13 cellular contexts compared by ENCODE assay signal in the genomic region with DNA sequence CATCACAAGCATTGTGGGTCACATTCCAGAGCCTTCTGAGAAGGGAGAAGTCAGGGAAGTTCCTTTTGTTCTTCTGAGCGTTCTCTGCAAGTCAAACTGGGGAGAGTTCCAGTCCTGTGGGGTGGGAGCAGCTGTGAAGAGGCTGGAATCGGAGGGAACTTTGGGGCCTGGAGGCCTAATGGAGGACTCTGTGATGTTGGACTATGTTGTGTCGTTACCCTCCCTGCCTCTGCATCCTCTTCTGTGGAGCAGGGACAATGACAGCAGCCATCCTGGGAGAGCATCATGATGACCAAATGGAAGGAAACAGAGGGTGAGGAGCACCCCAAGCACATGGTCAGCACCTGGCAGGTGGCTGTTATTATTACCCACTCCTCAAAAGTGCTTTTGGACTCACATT.
DNase-seq lines count a peak whose midpoint lies in the region; ATAC-seq and TF ChIP-seq lines count a peak whose summit lies in the region.
"Had no signal": no experiment of that assay in that cellular context is flagged by ENCODE, and none has a peak within 500 bp of the region (broad histone marks: within the 10 kb centered on the region; RNA-seq: fewer than 3 reads in every experiment).

No MANE protein-coding gene starts in this region.

- H3K4me3 ChIP-seq in choroid plexus epithelial cell (ENCODE audit: low read depth, low read length) (no peak overlapping the region), MG63 (no peak overlapping the region)
- H3K4me3 ChIP-seq: A549 had no signal

- no peaks in the 10 kb centered on the region for H3K27me3 ChIP-seq in MG63
- H3K27me3 ChIP-seq: BE2C had no signal

- no peak for TF ChIP-seq CTCF in choroid plexus epithelial cell (conservative IDR thresholded peaks at IDR 0.05; ENCODE audit: low read depth, low read length)

- peak; percentile 5 for DNase-seq in choroid plexus epithelial cell (ENCODE audit: low read depth)
- DNase-seq in iris pigment epithelial cell (ENCODE audit: low read depth) = peak; percentile 7
- peak; percentile 1 for DNase-seq in renal cortical epithelial cell (ENCODE audit: low read depth)
- no peak for DNase-seq in GF-D8 (lab: John Stamatoyannopoulos, UW)
- no peak for DNase-seq in MG63
- DNase-seq: BE2C; CD4-positive, alpha-beta memory T cell; DMS79; GOT3; H9 had no signal

- H3K9me3 ChIP-seq in MG63 = no peaks in the 10 kb centered on the region
- H3K9me3 ChIP-seq: A549, BE2C had no signal

- no peaks in the 10 kb centered on the region for H3K36me3 ChIP-seq in MG63
- H3K36me3 ChIP-seq: BE2C had no signal

- no peak for ATAC-seq in HG03175 (IDR thresholded peaks at IDR 0.05; ENCODE audit: unreplicated experiment)
- ATAC-seq: A549, HepG2 had no signal

Comparison
In these comparisons a context has a peak if more than half of its experiments do, and no peak if none do; other contexts are left out.
1. DNase-seq: peak in choroid plexus epithelial cell (single experiment), iris pigment epithelial cell (single experiment) and renal cortical epithelial cell (single experiment); none in GF-D8 (single experiment) and MG63 (single experiment).